In the genomic region with DNA sequence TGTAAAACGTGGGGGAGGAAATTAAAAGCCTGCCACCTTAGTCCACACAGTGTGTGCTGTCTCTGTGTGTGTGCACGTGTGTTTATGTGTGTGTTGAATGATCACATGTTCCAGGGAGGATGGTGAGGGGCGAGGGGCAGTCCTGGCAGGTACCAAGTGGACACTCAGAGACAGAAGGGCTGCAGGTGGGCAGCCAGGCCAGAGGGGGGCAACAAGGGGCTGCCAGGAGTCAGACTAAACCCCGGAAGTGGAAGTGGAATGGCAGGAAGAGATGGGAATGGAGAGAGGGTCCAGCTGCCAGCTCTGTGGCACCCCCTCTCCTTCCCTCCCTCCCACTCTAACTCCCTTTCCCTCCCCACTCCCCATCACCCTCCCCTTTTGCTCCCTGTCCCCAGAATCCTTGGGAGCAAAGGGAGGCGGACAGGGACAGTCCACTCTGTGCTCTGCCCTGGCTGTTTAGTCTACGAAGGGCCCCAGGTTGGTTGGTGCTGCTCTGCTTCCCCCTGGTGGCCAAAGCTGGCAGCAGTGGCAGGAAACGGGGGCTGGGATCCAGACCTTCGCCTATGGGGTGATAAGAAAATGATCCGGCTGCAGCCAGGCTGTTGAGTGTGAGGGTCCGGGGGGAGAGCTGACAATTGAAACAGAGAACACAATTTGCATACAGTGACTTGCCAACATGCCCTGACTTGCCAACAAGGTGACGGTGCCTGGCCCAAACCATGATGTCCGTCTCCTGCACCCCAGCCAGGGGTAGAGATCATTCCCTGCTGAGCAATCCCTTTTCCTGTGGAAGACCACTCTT, we compare ENCODE assay signal across 9 cellular contexts. TPM values are rescaled to one million over a fixed set of nuclear protein-coding genes. Genes with fewer than 3 reads are reported as not detected.
DNase-seq lines count a peak whose midpoint lies in the region; ATAC-seq, FAIRE-seq and TF ChIP-seq lines count a peak whose summit lies in the region.
"Had no signal": no experiment of that assay in that cellular context is flagged by ENCODE, and none has a peak within 500 bp of the region (broad histone marks: within the 10 kb centered on the region; RNA-seq: fewer than 3 reads in every experiment).

No MANE protein-coding gene starts in this region.

- H4K20me1 ChIP-seq in HepG2 (ENCODE audit: insufficient read depth, low read length), result no peaks in the 10 kb centered on the region

- H3K4me1 Mint-ChIP-seq in dendritic cell treated with granulocyte-macrophage colony-stimulating factor and Interleukin-4, amounts not matched to agents 40 ng/mL and 50 ng/mL, for 4 days (ENCODE audit: low read depth), result peaks cover 47% of the 10 kb centered on the region

- peak; percentile 72 for ATAC-seq in HG02642 (IDR thresholded peaks at IDR 0.05; ENCODE audit: poor library complexity, unreplicated experiment)
- ATAC-seq in HepG2, result peak; percentile 82
- no peak for ATAC-seq in GM19452 (IDR thresholded peaks at IDR 0.05; ENCODE audit: unreplicated experiment)

- no peak for TF ChIP-seq EP300 in HepG2 (IDR thresholded peaks at IDR 0.05; ENCODE audit: low read depth in 2 of 2, low read length in 2 of 2)
- no peak for TF ChIP-seq EP300 in HepG2 (CRISPR knock-in tag; IDR thresholded peaks at IDR 0.05; ENCODE audit: borderline replicate concordance)

- in situ Hi-C loops in HepG2 (cut with HindIII; ENCODE audit: extremely low pct_ligation_motif_present, low pct_unique_long_range_greater_than_20kb), result loop anchor here (5.0 kb wide), 1 partner anchor 45 kb away; no protein-coding TSS in a partner anchor

- TF ChIP-seq CTCF in HepG2 (CRISPR knock-in tag; IDR thresholded peaks at IDR 0.05), result peak; percentile 94

- peak; percentile 91 for DNase-seq in ELF-1 (ENCODE audit: low read depth, low spot score)
- peak; percentile 56 for DNase-seq in NCI-H226
- peak; percentile 87 for DNase-seq in activated CD4-positive, alpha-beta T cell treated with anti-CD3 and anti-CD28 coated beads for 48 hours
- DNase-seq in HepG2 (ENCODE audit: low spot score), result peak; percentile 76
- peak; percentile 65 to 83 for DNase-seq in stimulated activated CD4-positive, alpha-beta T cell treated with anti-CD3 and anti-CD28 coated beads, Interleukin-2, amount 100 ng/mL, for 48 hours

- TF ChIP-seq RAD21 in HepG2 (CRISPR knock-in tag; IDR thresholded peaks at IDR 0.05), result peak; percentile 86

- H3K4me3 ChIP-seq in HepG2 (replicated peaks in 1 of 3; ENCODE audit: insufficient read depth in 1 of 3, low read depth in 2 of 3, low read length in 3 of 3), result peak overlapping the region; percentile 48 to 74 (median 68); a peak in 5 of 6 replicates
- H3K4me3 ChIP-seq: skin epidermis had no signal

- CTCF ChIA-PET in HepG2 (lab: Yijun Ruan, JAX; ENCODE audit: low intra/inter-chr PET ratio, low total read pairs), result interaction anchor here (1.3 to 3.6 kb wide), 4 partner anchors 24 to 60 kb away, joined by 3 to 39 read pairs (median 12); partner anchors contain the start of gene P2RY2

- H3K27me3 Mint-ChIP-seq in dendritic cell treated with granulocyte-macrophage colony-stimulating factor and Interleukin-4, amounts not matched to agents 40 ng/mL and 50 ng/mL, for 4 days, result no peaks in the 10 kb centered on the region

- no peaks in the 10 kb centered on the region for H3K36me3 ChIP-seq in HepG2 (replicated peaks in 1 of 2; ENCODE audit: control insufficient read depth in 1 of 2, insufficient read depth in 2 of 2, low read length in 2 of 2)

- H3K4me2 ChIP-seq in HepG2 (ENCODE audit: low read depth, low read length), result peak overlapping the region; percentile 60

- peak; percentile 69 for FAIRE-seq in HepG2 (lab: Jason Lieb, UNC)

- no TSS peak for BruUV-seq in HepG2 (replicated peaks; lab: Mats Ljungman, UMichigan)

- H3K9ac ChIP-seq in HepG2 (ENCODE audit: insufficient read depth, low read depth, low read length), result peak overlapping the region; percentile 55

- H3K4me1 ChIP-seq in HepG2 (ENCODE audit: insufficient read depth, low read length), result peaks cover 27% of the 10 kb centered on the region

- intact Hi-C loops in dendritic cell treated with granulocyte-macrophage colony-stimulating factor and Interleukin-4, amounts not matched to agents 40 ng/mL and 50 ng/mL, for 4 days (cut with micrococcal nuclease), result loop anchor here (1.0 kb wide), 1 partner anchor 47 kb away; no protein-coding TSS in a partner anchor
- intact Hi-C loops in HepG2 (cut with micrococcal nuclease; ENCODE audit: unreplicated experiment), result loop anchor here (1.0 kb wide), 2 partner anchors 47 to 57 kb away; no protein-coding TSS in a partner anchor

- no peak overlapping the region for H3K27ac ChIP-seq in HepG2 (ENCODE audit: extremely low read length, insufficient read depth, low read length)

- no peaks in the 10 kb centered on the region for H3K79me2 ChIP-seq in HepG2 (ENCODE audit: insufficient read depth, low read length)

- H3K27ac Mint-ChIP-seq in dendritic cell treated with granulocyte-macrophage colony-stimulating factor and Interleukin-4, amounts not matched to agents 40 ng/mL and 50 ng/mL, for 4 days, result peak overlapping the region; percentile 65

- H3K36me3 Mint-ChIP-seq in dendritic cell treated with granulocyte-macrophage colony-stimulating factor and Interleukin-4, amounts not matched to agents 40 ng/mL and 50 ng/mL, for 4 days (ENCODE audit: low read depth), result no peaks in the 10 kb centered on the region

- 13% methylated on average over 11 of the region's 12 CpGs for WGBS in HepG2 (ENCODE audit: low lambda C conversion rate)

- peak overlapping the region; percentile 47 for H2AFZ ChIP-seq in HepG2 (ENCODE audit: low read length)

- POLR2A ChIA-PET in HepG2 (lab: Yijun Ruan, JAX), result interaction anchor here (0.9 kb wide), 1 partner anchor 9 kb away, joined by 3 read pairs; no protein-coding TSS in a partner anchor

- H3K9me3 Mint-ChIP-seq in dendritic cell treated with granulocyte-macrophage colony-stimulating factor and Interleukin-4, amounts not matched to agents 40 ng/mL and 50 ng/mL, for 4 days, result no peaks in the 10 kb centered on the region

- H3K9me3 ChIP-seq in HepG2 (ENCODE audit: low read length), result no peaks in the 10 kb centered on the region

- no peaks in the 10 kb centered on the region; a peak in 2 of 5 replicates for H3K27me3 ChIP-seq in HepG2 (ENCODE audit: control insufficient read depth in 1 of 2, insufficient read depth in 2 of 2, low read length in 2 of 2)

- peak overlapping the region; percentile 30 for H3K4me3 Mint-ChIP-seq in dendritic cell treated with granulocyte-macrophage colony-stimulating factor and Interleukin-4, amounts not matched to agents 40 ng/mL and 50 ng/mL, for 4 days

- peak; percentile 47 to 54; a peak in 3 of 4 replicates for TF ChIP-seq POLR2A in HepG2 (IDR thresholded peaks at IDR 0.05; ENCODE audit: insufficient read depth in 1 of 2, low read depth in 2 of 2, low read length in 2 of 2)

TF ChIP-seq in HepG2, 621 proteins besides CTCF, POLR2A, EP300 and RAD21 (continues in another document):
- TF ChIP-seq TRIM24 (CRISPR knock-in tag; IDR thresholded peaks at IDR 0.05) (no peak), RBM22 (optimal IDR thresholded peaks at IDR 0.05; ENCODE audit: low read length) (no peak)

RNA-seq across cellular contexts. Expression of gene P2RY2, which starts 24.4 kb away (rescaled TPM):
- 3.0 and 3.1 TPM in 2 replicates for total RNA-seq in HepG2 (2016; rRNA removed; fragmentation: Illumina TruSeq; extraction: Trizol)
- 0.71 and 0.91 TPM in 2 replicates for total RNA-seq in HepG2 (2016; cell fraction: cytosol; rRNA removed; fragmentation: Illumina TruSeq; extraction: Trizol; ENCODE audit: low read depth)
- total RNA-seq in HepG2 (2016; cell fraction: insoluble cytoplasmic fraction; rRNA removed; fragmentation: Illumina TruSeq; extraction: Trizol), result 2.6 and 3.4 TPM in 2 replicates
- 2.5 and 3.7 TPM in 2 replicates for total RNA-seq in HepG2 (2016; cell fraction: membrane; rRNA removed; fragmentation: Illumina TruSeq; extraction: Trizol)
- total RNA-seq in HepG2 (2016; cell fraction: nucleus; rRNA removed; fragmentation: Illumina TruSeq; extraction: Trizol), result 2.9 and 3.2 TPM in 2 replicates
- 0.95 and 1.6 TPM in 2 replicates for polyA plus RNA-seq in HepG2 (2011; rRNA removed)
- polyA plus RNA-seq in HepG2 (2011; cell fraction: cytosol; rRNA removed), result 1.0 and 1.1 TPM in 2 replicates
- 1.6 TPM in 2 replicates for polyA plus RNA-seq in HepG2 (2011; cell fraction: nucleus; rRNA removed)
- 0.24 and 0.47 TPM in 2 replicates for polyA plus RNA-seq in HepG2 (2012)
- polyA plus RNA-seq in HepG2 (2016; cell fraction: cytosol; fragmentation: Illumina TruSeq; extraction: Trizol; ENCODE audit: low read depth), result 0.67 and 1.3 TPM in 2 replicates
- polyA plus RNA-seq in HepG2 (2016; cell fraction: insoluble cytoplasmic fraction; fragmentation: Illumina TruSeq; extraction: Trizol; ENCODE audit: low read depth), result 2.5 and 3.0 TPM in 2 replicates
- 2.0 and 2.3 TPM in 2 replicates for polyA plus RNA-seq in HepG2 (2016; cell fraction: membrane; fragmentation: Illumina TruSeq; extraction: Trizol; ENCODE audit: low read depth)
- polyA plus RNA-seq in HepG2 (2016; cell fraction: nucleus; fragmentation: Illumina TruSeq; extraction: Trizol; ENCODE audit: insufficient read depth, low read depth), result 2.1 and 3.2 TPM in 2 replicates
- polyA minus RNA-seq in HepG2 (2011; rRNA and poly(A)+ RNA removed; ENCODE audit: low replicate concordance), result 1.4 and 2.5 TPM in 2 replicates
- 0.49 and 1.5 TPM in 2 replicates for polyA minus RNA-seq in HepG2 (2011; cell fraction: cytosol; rRNA and poly(A)+ RNA removed)
- 0.77 and 1.1 TPM in 2 replicates for polyA minus RNA-seq in HepG2 (2011; cell fraction: nucleus; rRNA and poly(A)+ RNA removed)

RNA-seq across cellular contexts. Expression of gene P2RY6, which starts 29.6 kb away (rescaled TPM):
- total RNA-seq in HepG2 (2016; rRNA removed; fragmentation: Illumina TruSeq; extraction: Trizol), result 0.11 and 0.29 TPM in 2 replicates
- 0.10 TPM in 1 of 2 replicates, not detected in the other for total RNA-seq in HepG2 (2016; cell fraction: cytosol; rRNA removed; fragmentation: Illumina TruSeq; extraction: Trizol; ENCODE audit: low read depth)
- total RNA-seq in HepG2 (2016; cell fraction: insoluble cytoplasmic fraction; rRNA removed; fragmentation: Illumina TruSeq; extraction: Trizol), result 0.13 and 0.27 TPM in 2 replicates
- not detected in 2 replicates for total RNA-seq in HepG2 (2016; cell fraction: membrane; rRNA removed; fragmentation: Illumina TruSeq; extraction: Trizol)
- total RNA-seq in HepG2 (2016; cell fraction: nucleus; rRNA removed; fragmentation: Illumina TruSeq; extraction: Trizol), result not detected in 2 replicates
- polyA plus RNA-seq in HepG2 (2011; rRNA removed), result 0.09 and 0.29 TPM in 2 replicates
- 0.10 and 0.12 TPM in 2 replicates for polyA plus RNA-seq in HepG2 (2011; cell fraction: cytosol; rRNA removed)
- 0.05 and 0.35 TPM in 2 replicates for polyA plus RNA-seq in HepG2 (2011; cell fraction: nucleus; rRNA removed)
- 0.24 TPM in 1 of 2 replicates, not detected in the other for polyA plus RNA-seq in HepG2 (2012)
- polyA plus RNA-seq in HepG2 (2016; cell fraction: cytosol; fragmentation: Illumina TruSeq; extraction: Trizol; ENCODE audit: low read depth), result 0.05 and 0.06 TPM in 2 replicates
- 0.10 and 0.20 TPM in 2 replicates for polyA plus RNA-seq in HepG2 (2016; cell fraction: insoluble cytoplasmic fraction; fragmentation: Illumina TruSeq; extraction: Trizol; ENCODE audit: low read depth)
- 0.10 and 0.17 TPM in 2 replicates for polyA plus RNA-seq in HepG2 (2016; cell fraction: membrane; fragmentation: Illumina TruSeq; extraction: Trizol; ENCODE audit: low read depth)
- 0.36 and 0.41 TPM in 2 replicates for polyA plus RNA-seq in HepG2 (2016; cell fraction: nucleus; fragmentation: Illumina TruSeq; extraction: Trizol; ENCODE audit: insufficient read depth, low read depth)
- 0.40 and 1.7 TPM in 2 replicates for polyA minus RNA-seq in HepG2 (2011; rRNA and poly(A)+ RNA removed; ENCODE audit: low replicate concordance)
- polyA minus RNA-seq in HepG2 (2011; cell fraction: cytosol; rRNA and poly(A)+ RNA removed), result not detected in 2 replicates
- 0.12 and 0.26 TPM in 2 replicates for polyA minus RNA-seq in HepG2 (2011; cell fraction: nucleus; rRNA and poly(A)+ RNA removed)
